Comparison of ENCODE assay signal across 8 cellular contexts in the genomic region with DNA sequence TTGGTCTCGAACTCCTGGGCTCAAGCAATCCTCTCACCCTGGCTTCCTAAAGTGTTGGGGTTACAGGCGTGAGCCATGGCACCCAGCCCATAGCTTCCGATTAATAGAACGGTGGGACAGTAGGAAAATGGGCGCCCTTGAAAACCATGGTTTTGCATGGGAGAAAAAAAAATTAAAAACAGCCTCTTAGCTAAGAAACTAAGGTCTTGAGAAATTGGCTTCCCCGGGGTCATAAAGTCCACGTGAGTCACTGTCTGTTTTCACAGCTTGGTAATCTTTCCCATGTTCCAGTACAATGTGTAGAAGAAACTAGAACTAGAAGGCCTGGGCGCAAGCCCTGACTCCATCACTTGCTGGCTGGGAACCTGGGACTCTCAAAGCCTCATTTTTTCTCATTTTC. TPM values are rescaled to one million over a fixed set of nuclear protein-coding genes. Genes with fewer than 3 reads are reported as not detected.
A peak's percentile ranks its signal among the peaks of the same experiment; 100 is the strongest.
DNase-seq lines count a peak whose midpoint lies in the region; ATAC-seq and TF ChIP-seq lines count a peak whose summit lies in the region.

No MANE protein-coding gene starts in this region.

- H3K36me3 Mint-ChIP-seq in CD8-positive, alpha-beta memory T cell = peaks cover 7 to 26% (median 13%) of the 10 kb centered on the region in 3 donors
- peaks cover 13% of the 10 kb centered on the region for H3K36me3 Mint-ChIP-seq in T-helper 17 cell (ENCODE audit: low read depth)

- H3K9me3 Mint-ChIP-seq in CD8-positive, alpha-beta memory T cell = peaks cover 0 to 8% (median 3%) of the 10 kb centered on the region in 5 donors

- POLR2A ChIA-PET in CD8-positive, alpha-beta memory T cell (lab: Charles Lee) = interaction anchor here (0.9 to 1.4 kb wide), 3 partner anchors 19 to 97 kb away, joined by 3 to 4 read pairs (median 3); no protein-coding TSS in a partner anchor

- peak overlapping the region; percentile 83 to 98 (median 95) for H3K27ac Mint-ChIP-seq in CD8-positive, alpha-beta memory T cell
- peak overlapping the region; percentile 49 for H3K27ac Mint-ChIP-seq in T-helper 17 cell

- no peak overlapping the region for H3K4me3 ChIP-seq in CD8-positive, alpha-beta memory T cell (ENCODE audit: low read length)
- H3K4me3 ChIP-seq in foreskin fibroblast (ENCODE audit: low read depth in 1 of 2, low read length in 2 of 2) (no peak overlapping the region), retinal pigment epithelial cell (ENCODE audit: low read length) (no peak overlapping the region)

- no peak overlapping the region for H3K27ac ChIP-seq in CD8-positive, alpha-beta memory T cell (ENCODE audit: low read depth, low read length)

- DNase-seq in CD8-positive, alpha-beta memory T cell = no peak
- DNase-seq in T-helper 17 cell (no peak), foreskin fibroblast (peak; percentile 81 to 89), retinal pigment epithelial cell (ENCODE audit: low read depth) (peak; percentile 42), NCI-H446 (lab: John Stamatoyannopoulos, UW) (no peak), retina (no peak)

- H3K4me3 Mint-ChIP-seq in CD8-positive, alpha-beta memory T cell = peak overlapping the region; percentile 19 to 78 (median 67)
- H3K4me3 Mint-ChIP-seq in T-helper 17 cell = no peak overlapping the region

- peaks cover 6% of the 10 kb centered on the region for H3K9me3 ChIP-seq in CD8-positive, alpha-beta memory T cell (ENCODE audit: low read length)
- H3K9me3 ChIP-seq in T-helper 17 cell (ENCODE audit: control insufficient read depth, low read length, poor library complexity, severe bottlenecking) = no peaks in the 10 kb centered on the region

- CTCF ChIA-PET in CD8-positive, alpha-beta memory T cell (lab: Charles Lee) = interaction anchor here (2.4 kb wide), 1 partner anchor 16 kb away, joined by 9 read pairs; no protein-coding TSS in a partner anchor

- H3K27me3 Mint-ChIP-seq in CD8-positive, alpha-beta memory T cell = no peaks in the 10 kb centered on the region
- no peaks in the 10 kb centered on the region for H3K27me3 Mint-ChIP-seq in T-helper 17 cell

- no peaks in the 10 kb centered on the region for H3K27me3 ChIP-seq in CD8-positive, alpha-beta memory T cell (ENCODE audit: insufficient read depth, low read length, poor library complexity, severe bottlenecking)

- H3K4me1 ChIP-seq in CD8-positive, alpha-beta memory T cell (ENCODE audit: insufficient read depth, low read length) = peaks cover 97% of the 10 kb centered on the region

- ATAC-seq in T-helper 17 cell (no peak), HG03439 (IDR thresholded peaks at IDR 0.05; ENCODE audit: unreplicated experiment) (no peak), GM18520 (IDR thresholded peaks at IDR 0.05; ENCODE audit: unreplicated experiment) (no peak)

- no peaks in the 10 kb centered on the region for H3K36me3 ChIP-seq in CD8-positive, alpha-beta memory T cell (ENCODE audit: insufficient read depth, low read length)

- TF ChIP-seq CTCF in foreskin fibroblast (IDR thresholded peaks at IDR 0.05; ENCODE audit: low read depth, low read length) (no peak), retinal pigment epithelial cell (conservative IDR thresholded peaks at IDR 0.05; ENCODE audit: low read depth, low read length) (no peak)

- peaks cover 99 to 100% (median 100%) of the 10 kb centered on the region in 3 donors for H3K4me1 Mint-ChIP-seq in CD8-positive, alpha-beta memory T cell
- peaks cover 46% of the 10 kb centered on the region for H3K4me1 Mint-ChIP-seq in T-helper 17 cell

RNA-seq across cellular contexts. Expression of a gene that starts 20.7 kb away (rescaled TPM):
- total RNA-seq in CD8-positive, alpha-beta memory T cell = 10 to 100 TPM; 30.1 to 30.9 TPM
- polyA plus RNA-seq in CD8-positive, alpha-beta memory T cell = 62.1 TPM
- 10 to 100 TPM; 39.1 to 43.9 TPM for total RNA-seq in T-helper 17 cell

Comparison
In these comparisons a context has a peak if more than half of its experiments do, and no peak if none do; other contexts are left out.
1. DNase-seq: peak in foreskin fibroblast (2 of 2) and retinal pigment epithelial cell (single experiment); none in CD8-positive, alpha-beta memory T cell (0 of 5), T-helper 17 cell (0 of 3), NCI-H446 (0 of 2) and retina (single experiment).